5 cellular contexts compared by ENCODE assay signal in genomic region chr14:37289688-37290087, GRCh38.
"Had no signal": no experiment of that assay in that cellular context is flagged by ENCODE, and none has a peak within 500 bp of the region (broad histone marks: within the 10 kb centered on the region; RNA-seq: fewer than 3 reads in every experiment).

No MANE protein-coding gene starts in this region.

- DNase-seq: H9, HCEC 1CT, KG1 had no signal

- H3K4me3 Mint-ChIP-seq: GM23338, H9 had no signal

- H3K4me2 ChIP-seq: GM23338 had no signal

- H3K4me1 Mint-ChIP-seq: GM23338, H9 had no signal

- H2AFZ ChIP-seq: GM23338 had no signal

- ATAC-seq: GM23338, K562 had no signal

- H3K27ac Mint-ChIP-seq: GM23338, H9 had no signal

- H3K4me3 ChIP-seq: GM23338, K562 had no signal
